In genomic region chr20:48621256-48622078, GRCh38 we compare ENCODE assay signal across 10 cellular contexts.
DNase-seq lines count a peak whose midpoint lies in the region; ATAC-seq and TF ChIP-seq lines count a peak whose summit lies in the region.
"Had no signal": no experiment of that assay in that cellular context is flagged by ENCODE, and none has a peak within 500 bp of the region (broad histone marks: within the 10 kb centered on the region; RNA-seq: fewer than 3 reads in every experiment).

No MANE protein-coding gene starts in this region.

- no peak overlapping the region for H3K4me3 ChIP-seq in DOHH2 (ENCODE audit: low read length)
- H3K4me3 ChIP-seq in brain microvascular endothelial cell (ENCODE audit: low read depth, low read length), result no peak overlapping the region

- no peaks in the 10 kb centered on the region for H3K79me2 ChIP-seq in DOHH2 (ENCODE audit: control insufficient read depth, low read length)

- peaks cover under 1% of the 10 kb centered on the region for H3K36me3 Mint-ChIP-seq in natural killer cell treated with Interleukin-12 subunit alpha and Interleukin-12 subunit beta and Interleukin-15 and Interleukin-18, amount 100 ng/mL, for 72 hours

- H3F3A ChIP-seq in DOHH2 (ENCODE audit: control insufficient read depth, insufficient read depth), result no peaks in the 10 kb centered on the region

- no peak overlapping the region for H3K4me2 ChIP-seq in DOHH2 (ENCODE audit: low read length)

- H3K36me3 ChIP-seq in DOHH2 (ENCODE audit: control insufficient read depth, low read length) (no peaks in the 10 kb centered on the region), brain microvascular endothelial cell (replicated peaks) (peaks cover 4% of the 10 kb centered on the region)

- no peaks in the 10 kb centered on the region for H3K9me2 ChIP-seq in DOHH2 (replicated peaks; ENCODE audit: control insufficient read depth, low read length)

- peaks cover 10 to 17% of the 10 kb centered on the region in 2 donors for H3K4me1 Mint-ChIP-seq in natural killer cell treated with Interleukin-12 subunit alpha and Interleukin-12 subunit beta and Interleukin-15 and Interleukin-18, amount 100 ng/mL, for 72 hours (ENCODE audit: low read depth in 2 of 2)

- H3K4me3 Mint-ChIP-seq in natural killer cell treated with Interleukin-12 subunit alpha and Interleukin-12 subunit beta and Interleukin-15 and Interleukin-18, amount 100 ng/mL, for 72 hours, result no peak overlapping the region

- no peak overlapping the region for H3K27ac ChIP-seq in DOHH2 (ENCODE audit: low read depth, low read length)
- no peak overlapping the region for H3K27ac ChIP-seq in brain microvascular endothelial cell
- H3K27ac ChIP-seq: HL-60, skin epidermis had no signal

- no peaks in the 10 kb centered on the region for H4K20me1 ChIP-seq in DOHH2 (ENCODE audit: control insufficient read depth, insufficient read depth, low read depth, low read length)

- H3K9me3 ChIP-seq in DOHH2 (ENCODE audit: control insufficient read depth, insufficient read depth, low read length), result no peaks in the 10 kb centered on the region

- DNase-seq in HuH-7.5 (ENCODE audit: low spot score) (peak; percentile 78), brain microvascular endothelial cell (peak; percentile 28), NCI-H1930 (lab: John Stamatoyannopoulos, UW) (no peak)
- DNase-seq in natural killer cell treated with Interleukin-12 subunit alpha and Interleukin-12 subunit beta and Interleukin-15 and Interleukin-18, amount 100 ng/mL, for 72 hours (ENCODE audit: low spot score), result peak; percentile 53
- no peak for DNase-seq in activated CD8-positive, alpha-beta memory T cell treated with anti-CD3 and anti-CD28 coated beads, Interleukin-2, amount 50 U/mL, for 48 hours

- no peaks in the 10 kb centered on the region for H3K27me3 Mint-ChIP-seq in natural killer cell treated with Interleukin-12 subunit alpha and Interleukin-12 subunit beta and Interleukin-15 and Interleukin-18, amount 100 ng/mL, for 72 hours

- in situ Hi-C loops in brain microvascular endothelial cell (cut with HindIII; ENCODE audit: low pct_ligation_motif_present, low sequenced_read_pairs), result loop anchor here (25.0 kb wide), 1 partner anchor 934 kb away; no protein-coding TSS in a partner anchor

- H3K27ac Mint-ChIP-seq in natural killer cell treated with Interleukin-12 subunit alpha and Interleukin-12 subunit beta and Interleukin-15 and Interleukin-18, amount 100 ng/mL, for 72 hours, result peak overlapping the region; percentile 19 to 68

- no peaks in the 10 kb centered on the region; the same call in 1 of the 2 replicates for H3K4me1 ChIP-seq in DOHH2 (ENCODE audit: control insufficient read depth, low read length)

- ATAC-seq in natural killer cell treated with Interleukin-12 subunit alpha and Interleukin-12 subunit beta and Interleukin-15 and Interleukin-18, amount 100 ng/mL, for 72 hours, result peak; percentile 33 to 41
- ATAC-seq in HG03097 (IDR thresholded peaks at IDR 0.05; ENCODE audit: low FRiP score, unreplicated experiment), result no peak
- ATAC-seq in GM19467 (IDR thresholded peaks at IDR 0.05; ENCODE audit: unreplicated experiment), result no peak

- peak; percentile 50 for TF ChIP-seq CTCF in DOHH2 (IDR thresholded peaks at IDR 0.05; ENCODE audit: low read depth, low read length, poor library complexity, severe bottlenecking)
- no peak for TF ChIP-seq CTCF in brain microvascular endothelial cell (IDR thresholded peaks at IDR 0.05; ENCODE audit: low read depth, low read length, missing control alignments)

- H3K27me3 ChIP-seq in DOHH2 (ENCODE audit: control insufficient read depth, low read length) (no peaks in the 10 kb centered on the region), brain microvascular endothelial cell (replicated peaks) (no peaks in the 10 kb centered on the region)

- H3K9me3 Mint-ChIP-seq in natural killer cell treated with Interleukin-12 subunit alpha and Interleukin-12 subunit beta and Interleukin-15 and Interleukin-18, amount 100 ng/mL, for 72 hours, result no peaks in the 10 kb centered on the region

Comparison
In these comparisons a context has a peak if more than half of its experiments do, and no peak if none do; other contexts are left out.
1. DNase-seq: peak in HuH-7.5 (single experiment), brain microvascular endothelial cell (single experiment) and natural killer cell treated with Interleukin-12 subunit alpha and Interleukin-12 subunit beta and Interleukin-15 and Interleukin-18, amount 100 ng/mL, for 72 hours (single experiment); none in NCI-H1930 (0 of 2) and activated CD8-positive, alpha-beta memory T cell treated with anti-CD3 and anti-CD28 coated beads, Interleukin-2, amount 50 U/mL, for 48 hours (single experiment).
2. ATAC-seq: peak in natural killer cell treated with Interleukin-12 subunit alpha and Interleukin-12 subunit beta and Interleukin-15 and Interleukin-18, amount 100 ng/mL, for 72 hours (2 of 2); none in HG03097 (single experiment) and GM19467 (single experiment).